ENCODE assay signal across 8 cellular contexts in genomic region chrX:136879001-136879667, GRCh38. TPM values are rescaled to one million over a fixed set of nuclear protein-coding genes. Genes with fewer than 3 reads are reported as not detected.
DNase-seq lines count a peak whose midpoint lies in the region; ATAC-seq, FAIRE-seq and TF ChIP-seq lines count a peak whose summit lies in the region.

No MANE protein-coding gene starts in this region.

- no peaks in the 10 kb centered on the region for H3K27me3 ChIP-seq in bronchial epithelial cell (ENCODE audit: control insufficient read depth, insufficient read depth, low read length)

- ATAC-seq in memory B cell (ENCODE audit: low read depth) = no peak
- no peak for ATAC-seq in GM18505 (IDR thresholded peaks at IDR 0.05; ENCODE audit: unreplicated experiment)
- ATAC-seq in GM18870 (IDR thresholded peaks at IDR 0.05; ENCODE audit: unreplicated experiment) = no peak

- no peaks in the 10 kb centered on the region for H3K27me3 Mint-ChIP-seq in memory B cell

- peak overlapping the region; percentile 99 for H3K27ac Mint-ChIP-seq in memory B cell

- H3K4me3 ChIP-seq in Jurkat, Clone E6-1 (ENCODE audit: low read length) = peak overlapping the region; percentile 88
- H3K4me3 ChIP-seq in bronchial epithelial cell (ENCODE audit: low read depth, low read length) = peak overlapping the region; percentile 71

- H3K36me3 Mint-ChIP-seq in memory B cell = peaks cover 10% of the 10 kb centered on the region

- in situ Hi-C loops in ACHN (cut with HindIII; ENCODE audit: low pct_ligation_motif_present, low pct_unique_long_range_greater_than_20kb, low sequenced_read_pairs) = no loop called here

- no peak for TF ChIP-seq POLR2A in GM18505 (IDR thresholded peaks at IDR 0.05; ENCODE audit: borderline replicate concordance, extremely low read depth, insufficient read depth, insufficient read length)

- TF ChIP-seq CTCF in bronchial epithelial cell (IDR thresholded peaks at IDR 0.05; ENCODE audit: insufficient read depth, low read length, severe bottlenecking) = no peak

- DNase-seq in ACHN = peak; percentile 14
- no peak for DNase-seq in Jurkat, Clone E6-1 (ENCODE audit: low read depth, low spot score)
- no peak for DNase-seq in bronchial epithelial cell (ENCODE audit: low read depth)
- peak in 1 of 2 donors; percentile 5 for DNase-seq in memory B cell (ENCODE audit: low spot score in 2 of 2)
- no peak for DNase-seq in foreskin melanocyte
- DNase-seq in NCI-H510A treated with DMSO at 0.1 percent for 48 hours (lab: John Stamatoyannopoulos, UW) = no peak

- peaks cover 3% of the 10 kb centered on the region for H3K36me3 ChIP-seq in bronchial epithelial cell (ENCODE audit: control insufficient read depth, insufficient read depth, low read length)

- peak overlapping the region; percentile 90 for H3K4me3 Mint-ChIP-seq in memory B cell

- no peaks in the 10 kb centered on the region for H3K9me3 Mint-ChIP-seq in memory B cell

- H3K4me1 Mint-ChIP-seq in memory B cell = no peaks in the 10 kb centered on the region

- peak; percentile 18 for FAIRE-seq in bronchial epithelial cell (lab: Jason Lieb, UNC)

RNA-seq across cellular contexts. Expression of gene RBMX, which starts 1.4 kb away (rescaled TPM):
- polyA plus RNA-seq in Jurkat, Clone E6-1 (2012; ENCODE audit: insufficient read depth, insufficient read length) = 438 TPM
- total RNA-seq in bronchial epithelial cell = 99.3 and 115 TPM in 2 replicates
